In the genomic region with DNA sequence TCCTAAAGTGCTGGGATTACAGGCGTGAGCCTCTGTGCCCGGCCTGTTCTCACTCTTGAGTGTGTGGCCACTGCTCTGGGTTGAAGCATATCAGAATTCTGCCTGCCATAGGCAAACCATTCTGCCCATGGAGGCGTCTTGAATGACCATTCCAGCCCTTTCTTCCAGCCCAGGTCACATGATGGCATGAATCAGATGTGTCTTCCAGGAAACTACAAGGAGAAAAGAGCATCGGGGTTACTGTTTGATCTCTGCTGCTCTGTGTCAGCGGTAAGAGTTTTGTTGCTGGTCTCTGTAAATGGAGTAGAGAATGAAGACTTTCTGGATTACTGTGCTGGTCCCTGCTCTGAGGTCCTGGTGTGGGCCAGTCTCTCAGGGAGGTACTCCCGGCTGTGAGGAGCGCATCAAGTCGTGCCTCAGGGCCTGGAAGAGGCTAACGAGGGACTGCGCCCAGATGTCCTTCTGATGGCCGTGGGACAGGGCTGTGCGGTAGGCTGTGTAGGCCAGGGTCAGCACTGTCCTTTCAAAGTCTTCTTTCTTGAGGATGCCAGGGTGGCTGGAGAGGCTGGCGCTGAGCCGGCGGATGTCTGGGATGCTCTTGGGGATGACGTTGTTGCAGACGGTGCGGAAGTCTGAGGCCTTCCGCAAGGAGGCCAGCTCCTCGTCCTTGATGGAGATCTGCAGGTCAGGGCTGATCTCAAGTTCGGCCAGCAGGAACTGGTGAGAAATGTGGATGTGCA, we compare ENCODE assay signal across 37 cellular contexts. TPM values are rescaled to one million over a fixed set of nuclear protein-coding genes. Genes with fewer than 3 reads are reported as not detected.
"Had no signal": no experiment of that assay in that cellular context is flagged by ENCODE, and none has a peak within 500 bp of the region (broad histone marks: within the 10 kb centered on the region; RNA-seq: fewer than 3 reads in every experiment).

No MANE protein-coding gene starts in this region.

- DNase-seq: activated CD4-positive, alpha-beta memory T cell treated with anti-CD3 and anti-CD28 coated beads for 36 hours; activated CD4-positive, alpha-beta T cell treated with anti-CD3 and anti-CD28 coated beads, Interleukin-2, amount 10 ng/mL, durations not matched to agents 7 days and 5 days; activated CD4-positive, CD25-positive, alpha-beta regulatory T cell; activated CD8-positive, alpha-beta memory T cell treated with anti-CD3 and anti-CD28 coated beads for 24 hours; activated gamma-delta T cell; activated naive CD4-positive, alpha-beta T cell treated with anti-CD3 and anti-CD28 coated beads for 36 hours; activated naive CD8-positive, alpha-beta T cell treated with anti-CD3 and anti-CD28 coated beads for 36 hours; activated T-cell treated with anti-CD3 and anti-CD28 coated beads for 4 hours; activated T-cell treated with anti-CD3 and anti-CD28 coated beads, Interleukin-2, amount 50 U/mL, for 48 hours; anterior cingulate cortex; caudate nucleus; MG63; MV-4-11; NCI-H1092 treated with DMSO at 0.1 percent for 48 hours; NCI-H1417 treated with DMSO at 0.1 percent for 48 hours; NCI-H1694; NCI-H2029; NCI-H2107; NCI-H2171 treated with DMSO at 0.1 percent for 48 hours; NCI-H345; NCI-H510A; NCI-H526 treated with DMSO at 0.1 percent for 48 hours; NCI-H82; NK-92 treated with Interleukin-12 subunit alpha and Interleukin-12 subunit beta, amount 100 ng/mL, for 24 hours; OCI-M1; Right ventricle myocardium superior; T-cell; T-helper 2 cell; T1000 had no signal

- H3K4me3 ChIP-seq: breast epithelium, MG63, Peyer's patch, SJSA1 had no signal

- H3K27me3 ChIP-seq: breast epithelium, MG63, Peyer's patch, SJSA1 had no signal

- H3K9me3 ChIP-seq: breast epithelium, MG63, Peyer's patch, SJSA1 had no signal

- H3K36me3 ChIP-seq: breast epithelium, Peyer's patch, SJSA1 had no signal

- ATAC-seq: activated T-helper 17 cell treated with anti-CD3 and anti-CD28 coated beads, Interleukin-2, amount 50 U/mL, for 72 hours; T-cell had no signal

- H3K4me2 ChIP-seq: KMS-11 had no signal

- H3K9me3 Mint-ChIP-seq: activated CD4-positive, alpha-beta memory T cell treated with anti-CD3 and anti-CD28 coated beads for 36 hours; activated CD4-positive, alpha-beta T cell treated with anti-CD3 and anti-CD28 coated beads, Interleukin-2, amount 10 ng/mL, durations not matched to agents 7 days and 5 days; activated naive CD4-positive, alpha-beta T cell treated with anti-CD3 and anti-CD28 coated beads for 36 hours; activated naive CD8-positive, alpha-beta T cell treated with anti-CD3 and anti-CD28 coated beads for 36 hours; activated T-helper 17 cell treated with anti-CD3 and anti-CD28 coated beads, Interleukin-2, amount 50 U/mL, for 72 hours; T-cell had no signal

- H3K4me3 Mint-ChIP-seq: activated CD4-positive, alpha-beta memory T cell treated with anti-CD3 and anti-CD28 coated beads for 36 hours; activated CD4-positive, alpha-beta T cell treated with anti-CD3 and anti-CD28 coated beads, Interleukin-2, amount 10 ng/mL, durations not matched to agents 7 days and 5 days; activated naive CD4-positive, alpha-beta T cell treated with anti-CD3 and anti-CD28 coated beads for 36 hours; activated naive CD8-positive, alpha-beta T cell treated with anti-CD3 and anti-CD28 coated beads for 36 hours; activated T-helper 17 cell treated with anti-CD3 and anti-CD28 coated beads, Interleukin-2, amount 50 U/mL, for 72 hours; T-cell had no signal

- H3K4me1 Mint-ChIP-seq: activated CD4-positive, alpha-beta T cell treated with anti-CD3 and anti-CD28 coated beads, Interleukin-2, amount 10 ng/mL, durations not matched to agents 7 days and 5 days; activated naive CD8-positive, alpha-beta T cell treated with anti-CD3 and anti-CD28 coated beads for 36 hours; activated T-helper 17 cell treated with anti-CD3 and anti-CD28 coated beads, Interleukin-2, amount 50 U/mL, for 72 hours; T-cell had no signal

- H3K4me1 ChIP-seq: Peyer's patch, SJSA1 had no signal

- H3K9ac ChIP-seq: KMS-11 had no signal

- H3K36me3 Mint-ChIP-seq: activated CD4-positive, alpha-beta memory T cell treated with anti-CD3 and anti-CD28 coated beads for 36 hours; activated naive CD8-positive, alpha-beta T cell treated with anti-CD3 and anti-CD28 coated beads for 36 hours; T-cell had no signal

- H3K27ac Mint-ChIP-seq: activated CD4-positive, alpha-beta memory T cell treated with anti-CD3 and anti-CD28 coated beads for 36 hours; activated CD4-positive, alpha-beta T cell treated with anti-CD3 and anti-CD28 coated beads, Interleukin-2, amount 10 ng/mL, durations not matched to agents 7 days and 5 days; activated naive CD4-positive, alpha-beta T cell treated with anti-CD3 and anti-CD28 coated beads for 36 hours; activated naive CD8-positive, alpha-beta T cell treated with anti-CD3 and anti-CD28 coated beads for 36 hours; activated T-helper 17 cell treated with anti-CD3 and anti-CD28 coated beads, Interleukin-2, amount 50 U/mL, for 72 hours; T-cell had no signal

- H3K27ac ChIP-seq: breast epithelium, KMS-11, Peyer's patch, RWPE1, SJSA1, VCaP had no signal

RNA-seq across cellular contexts. Expression of a gene that starts 5.8 kb away (rescaled TPM):
- total RNA-seq: activated CD4-positive, alpha-beta memory T cell treated with anti-CD3 and anti-CD28 coated beads for 36 hours; activated CD4-positive, alpha-beta T cell treated with anti-CD3 and anti-CD28 coated beads, Interleukin-2, amount 10 ng/mL, durations not matched to agents 7 days and 5 days; activated naive CD4-positive, alpha-beta T cell treated with anti-CD3 and anti-CD28 coated beads for 36 hours; activated naive CD8-positive, alpha-beta T cell treated with anti-CD3 and anti-CD28 coated beads for 36 hours; activated T-helper 17 cell treated with anti-CD3 and anti-CD28 coated beads, Interleukin-2, amount 50 U/mL, for 72 hours; Peyer's patch; Right ventricle myocardium superior; SJSA1; T-cell had no signal

RNA-seq across cellular contexts. Expression of a gene that starts 14.8 kb away (rescaled TPM):
- total RNA-seq: activated CD4-positive, alpha-beta memory T cell treated with anti-CD3 and anti-CD28 coated beads for 36 hours; activated CD4-positive, alpha-beta T cell treated with anti-CD3 and anti-CD28 coated beads, Interleukin-2, amount 10 ng/mL, durations not matched to agents 7 days and 5 days; activated naive CD4-positive, alpha-beta T cell treated with anti-CD3 and anti-CD28 coated beads for 36 hours; activated naive CD8-positive, alpha-beta T cell treated with anti-CD3 and anti-CD28 coated beads for 36 hours; activated T-helper 17 cell treated with anti-CD3 and anti-CD28 coated beads, Interleukin-2, amount 50 U/mL, for 72 hours; cerebellum; T-cell had no signal
